In the genomic region with DNA sequence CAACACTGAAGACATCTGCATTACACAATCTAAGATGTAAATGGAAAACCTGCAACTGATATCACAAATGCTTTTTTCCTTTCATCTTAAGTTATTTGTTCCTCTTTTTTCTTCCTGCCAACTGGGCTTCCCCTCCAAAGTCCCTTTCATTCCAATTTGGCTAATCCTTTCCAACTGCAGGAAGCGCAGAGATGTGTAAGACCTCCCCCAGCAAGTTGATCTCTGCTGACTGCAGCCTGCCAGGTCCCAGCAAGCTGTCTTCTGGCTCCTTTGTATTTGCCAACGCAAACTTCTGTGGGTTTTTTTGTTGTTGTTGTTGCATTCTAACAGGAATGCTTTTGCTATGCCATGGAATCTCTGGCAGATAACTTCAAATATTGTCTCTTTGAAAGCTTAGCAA, we compare ENCODE assay signal across 1 cellular context.
TF ChIP-seq lines count a peak whose summit lies in the region.

No MANE protein-coding gene starts in this region.

TF ChIP-seq in H1, 55 proteins besides CTCF, POLR2A, EP300 and RAD21 (continued from another document):
- TF ChIP-seq CBX5 (IDR thresholded peaks at IDR 0.05; ENCODE audit: low read depth, low read length) (no peak), SIRT6 (IDR thresholded peaks at IDR 0.05; ENCODE audit: low read length) (no peak), KDM5A (IDR thresholded peaks at IDR 0.05; ENCODE audit: low read length) (no peak), KDM4A (IDR thresholded peaks at IDR 0.05; ENCODE audit: low read depth, low read length, severe bottlenecking) (no peak), RFX5 (IDR thresholded peaks at IDR 0.05; ENCODE audit: borderline replicate concordance, low read depth, low read length) (no peak), MAFK (IDR thresholded peaks at IDR 0.05; ENCODE audit: low read depth, low read length) (no peak), CTBP2 (IDR thresholded peaks at IDR 0.05; ENCODE audit: borderline replicate concordance, insufficient read depth, insufficient read length, low read length) (no peak), TAF7 (optimal IDR thresholded peaks at IDR 0.05; ENCODE audit: borderline replicate concordance, low read depth, low read length) (no peak), YY1 (IDR thresholded peaks at IDR 0.05; ENCODE audit: low read depth, low read length) (0 out of 2 replicates have a peak, but pooled peaks have one; percentile 10), TEAD4 (IDR thresholded peaks at IDR 0.05; ENCODE audit: low read depth, low read length) (peak; percentile 65; the same call in 1 of the 2 replicates), FOSL1 (IDR thresholded peaks at IDR 0.05; ENCODE audit: insufficient read depth, low read depth, low read length) (no peak), HDAC2 (IDR thresholded peaks at IDR 0.05; ENCODE audit: borderline replicate concordance in 1 of 2, low read depth in 2 of 2, low read length in 2 of 2) (0 out of 4 replicates have a peak, but pooled peaks of 1 of the 2 experiments have one; percentile 32), SP1 (IDR thresholded peaks at IDR 0.05; ENCODE audit: low read depth, low read length) (peak; percentile 48; the same call in 1 of the 2 replicates), POLR2AphosphoS5 (IDR thresholded peaks at IDR 0.05; ENCODE audit: low read depth, low read length) (no peak), BRCA1 (IDR thresholded peaks at IDR 0.05; ENCODE audit: low read depth, low read length) (no peak), SAP30 (IDR thresholded peaks at IDR 0.05; ENCODE audit: insufficient read depth, insufficient replicate concordance, low read length) (no peak), RBBP5 (IDR thresholded peaks at IDR 0.05; ENCODE audit: borderline replicate concordance, low read depth, low read length) (no peak), BACH1 (IDR thresholded peaks at IDR 0.05; ENCODE audit: low read length) (no peak), JUND (IDR thresholded peaks at IDR 0.05; ENCODE audit: low read length) (no peak), EZH2 (IDR thresholded peaks at IDR 0.05; ENCODE audit: low read depth, low read length, severe bottlenecking) (no peak), HDAC6 (IDR thresholded peaks at IDR 0.05; ENCODE audit: low read depth, low read length) (no peak), TBP (IDR thresholded peaks at IDR 0.05; ENCODE audit: low read depth, low read length) (no peak), NRF1 (IDR thresholded peaks at IDR 0.05; ENCODE audit: low read depth, low read length) (no peak), RNF2 (IDR thresholded peaks at IDR 0.05; ENCODE audit: borderline replicate concordance, low read depth, low read length, missing control alignments, poor library complexity, severe bottlenecking) (no peak), SP2 (IDR thresholded peaks at IDR 0.05; ENCODE audit: low read length) (no peak), NANOG (IDR thresholded peaks at IDR 0.05; ENCODE audit: insufficient read depth, low read depth, low read length, poor library complexity, severe bottlenecking) (peak; percentile 90), EGR1 (IDR thresholded peaks at IDR 0.05; ENCODE audit: borderline replicate concordance, low read depth, low read length) (no peak)
- TF ChIP-seq, protein P1, sequence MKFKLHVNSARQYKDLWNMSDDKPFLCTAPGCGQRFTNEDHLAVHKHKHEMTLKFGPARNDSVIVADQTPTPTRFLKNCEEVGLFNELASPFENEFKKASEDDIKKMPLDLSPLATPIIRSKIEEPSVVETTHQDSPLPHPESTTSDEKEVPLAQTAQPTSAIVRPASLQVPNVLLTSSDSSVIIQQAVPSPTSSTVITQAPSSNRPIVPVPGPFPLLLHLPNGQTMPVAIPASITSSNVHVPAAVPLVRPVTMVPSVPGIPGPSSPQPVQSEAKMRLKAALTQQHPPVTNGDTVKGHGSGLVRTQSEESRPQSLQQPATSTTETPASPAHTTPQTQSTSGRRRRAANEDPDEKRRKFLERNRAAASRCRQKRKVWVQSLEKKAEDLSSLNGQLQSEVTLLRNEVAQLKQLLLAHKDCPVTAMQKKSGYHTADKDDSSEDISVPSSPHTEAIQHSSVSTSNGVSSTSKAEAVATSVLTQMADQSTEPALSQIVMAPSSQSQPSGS (IDR thresholded peaks at IDR 0.05; ENCODE audit: low read length), result no peak
- TF ChIP-seq, protein P2, sequence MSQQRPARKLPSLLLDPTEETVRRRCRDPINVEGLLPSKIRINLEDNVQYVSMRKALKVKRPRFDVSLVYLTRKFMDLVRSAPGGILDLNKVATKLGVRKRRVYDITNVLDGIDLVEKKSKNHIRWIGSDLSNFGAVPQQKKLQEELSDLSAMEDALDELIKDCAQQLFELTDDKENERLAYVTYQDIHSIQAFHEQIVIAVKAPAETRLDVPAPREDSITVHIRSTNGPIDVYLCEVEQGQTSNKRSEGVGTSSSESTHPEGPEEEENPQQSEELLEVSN (IDR thresholded peaks at IDR 0.05), result no peak
- TF ChIP-seq, protein P3, sequence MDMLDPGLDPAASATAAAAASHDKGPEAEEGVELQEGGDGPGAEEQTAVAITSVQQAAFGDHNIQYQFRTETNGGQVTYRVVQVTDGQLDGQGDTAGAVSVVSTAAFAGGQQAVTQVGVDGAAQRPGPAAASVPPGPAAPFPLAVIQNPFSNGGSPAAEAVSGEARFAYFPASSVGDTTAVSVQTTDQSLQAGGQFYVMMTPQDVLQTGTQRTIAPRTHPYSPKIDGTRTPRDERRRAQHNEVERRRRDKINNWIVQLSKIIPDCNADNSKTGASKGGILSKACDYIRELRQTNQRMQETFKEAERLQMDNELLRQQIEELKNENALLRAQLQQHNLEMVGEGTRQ (IDR thresholded peaks at IDR 0.05; ENCODE audit: low read length), result no peak
- TF ChIP-seq, protein P4, sequence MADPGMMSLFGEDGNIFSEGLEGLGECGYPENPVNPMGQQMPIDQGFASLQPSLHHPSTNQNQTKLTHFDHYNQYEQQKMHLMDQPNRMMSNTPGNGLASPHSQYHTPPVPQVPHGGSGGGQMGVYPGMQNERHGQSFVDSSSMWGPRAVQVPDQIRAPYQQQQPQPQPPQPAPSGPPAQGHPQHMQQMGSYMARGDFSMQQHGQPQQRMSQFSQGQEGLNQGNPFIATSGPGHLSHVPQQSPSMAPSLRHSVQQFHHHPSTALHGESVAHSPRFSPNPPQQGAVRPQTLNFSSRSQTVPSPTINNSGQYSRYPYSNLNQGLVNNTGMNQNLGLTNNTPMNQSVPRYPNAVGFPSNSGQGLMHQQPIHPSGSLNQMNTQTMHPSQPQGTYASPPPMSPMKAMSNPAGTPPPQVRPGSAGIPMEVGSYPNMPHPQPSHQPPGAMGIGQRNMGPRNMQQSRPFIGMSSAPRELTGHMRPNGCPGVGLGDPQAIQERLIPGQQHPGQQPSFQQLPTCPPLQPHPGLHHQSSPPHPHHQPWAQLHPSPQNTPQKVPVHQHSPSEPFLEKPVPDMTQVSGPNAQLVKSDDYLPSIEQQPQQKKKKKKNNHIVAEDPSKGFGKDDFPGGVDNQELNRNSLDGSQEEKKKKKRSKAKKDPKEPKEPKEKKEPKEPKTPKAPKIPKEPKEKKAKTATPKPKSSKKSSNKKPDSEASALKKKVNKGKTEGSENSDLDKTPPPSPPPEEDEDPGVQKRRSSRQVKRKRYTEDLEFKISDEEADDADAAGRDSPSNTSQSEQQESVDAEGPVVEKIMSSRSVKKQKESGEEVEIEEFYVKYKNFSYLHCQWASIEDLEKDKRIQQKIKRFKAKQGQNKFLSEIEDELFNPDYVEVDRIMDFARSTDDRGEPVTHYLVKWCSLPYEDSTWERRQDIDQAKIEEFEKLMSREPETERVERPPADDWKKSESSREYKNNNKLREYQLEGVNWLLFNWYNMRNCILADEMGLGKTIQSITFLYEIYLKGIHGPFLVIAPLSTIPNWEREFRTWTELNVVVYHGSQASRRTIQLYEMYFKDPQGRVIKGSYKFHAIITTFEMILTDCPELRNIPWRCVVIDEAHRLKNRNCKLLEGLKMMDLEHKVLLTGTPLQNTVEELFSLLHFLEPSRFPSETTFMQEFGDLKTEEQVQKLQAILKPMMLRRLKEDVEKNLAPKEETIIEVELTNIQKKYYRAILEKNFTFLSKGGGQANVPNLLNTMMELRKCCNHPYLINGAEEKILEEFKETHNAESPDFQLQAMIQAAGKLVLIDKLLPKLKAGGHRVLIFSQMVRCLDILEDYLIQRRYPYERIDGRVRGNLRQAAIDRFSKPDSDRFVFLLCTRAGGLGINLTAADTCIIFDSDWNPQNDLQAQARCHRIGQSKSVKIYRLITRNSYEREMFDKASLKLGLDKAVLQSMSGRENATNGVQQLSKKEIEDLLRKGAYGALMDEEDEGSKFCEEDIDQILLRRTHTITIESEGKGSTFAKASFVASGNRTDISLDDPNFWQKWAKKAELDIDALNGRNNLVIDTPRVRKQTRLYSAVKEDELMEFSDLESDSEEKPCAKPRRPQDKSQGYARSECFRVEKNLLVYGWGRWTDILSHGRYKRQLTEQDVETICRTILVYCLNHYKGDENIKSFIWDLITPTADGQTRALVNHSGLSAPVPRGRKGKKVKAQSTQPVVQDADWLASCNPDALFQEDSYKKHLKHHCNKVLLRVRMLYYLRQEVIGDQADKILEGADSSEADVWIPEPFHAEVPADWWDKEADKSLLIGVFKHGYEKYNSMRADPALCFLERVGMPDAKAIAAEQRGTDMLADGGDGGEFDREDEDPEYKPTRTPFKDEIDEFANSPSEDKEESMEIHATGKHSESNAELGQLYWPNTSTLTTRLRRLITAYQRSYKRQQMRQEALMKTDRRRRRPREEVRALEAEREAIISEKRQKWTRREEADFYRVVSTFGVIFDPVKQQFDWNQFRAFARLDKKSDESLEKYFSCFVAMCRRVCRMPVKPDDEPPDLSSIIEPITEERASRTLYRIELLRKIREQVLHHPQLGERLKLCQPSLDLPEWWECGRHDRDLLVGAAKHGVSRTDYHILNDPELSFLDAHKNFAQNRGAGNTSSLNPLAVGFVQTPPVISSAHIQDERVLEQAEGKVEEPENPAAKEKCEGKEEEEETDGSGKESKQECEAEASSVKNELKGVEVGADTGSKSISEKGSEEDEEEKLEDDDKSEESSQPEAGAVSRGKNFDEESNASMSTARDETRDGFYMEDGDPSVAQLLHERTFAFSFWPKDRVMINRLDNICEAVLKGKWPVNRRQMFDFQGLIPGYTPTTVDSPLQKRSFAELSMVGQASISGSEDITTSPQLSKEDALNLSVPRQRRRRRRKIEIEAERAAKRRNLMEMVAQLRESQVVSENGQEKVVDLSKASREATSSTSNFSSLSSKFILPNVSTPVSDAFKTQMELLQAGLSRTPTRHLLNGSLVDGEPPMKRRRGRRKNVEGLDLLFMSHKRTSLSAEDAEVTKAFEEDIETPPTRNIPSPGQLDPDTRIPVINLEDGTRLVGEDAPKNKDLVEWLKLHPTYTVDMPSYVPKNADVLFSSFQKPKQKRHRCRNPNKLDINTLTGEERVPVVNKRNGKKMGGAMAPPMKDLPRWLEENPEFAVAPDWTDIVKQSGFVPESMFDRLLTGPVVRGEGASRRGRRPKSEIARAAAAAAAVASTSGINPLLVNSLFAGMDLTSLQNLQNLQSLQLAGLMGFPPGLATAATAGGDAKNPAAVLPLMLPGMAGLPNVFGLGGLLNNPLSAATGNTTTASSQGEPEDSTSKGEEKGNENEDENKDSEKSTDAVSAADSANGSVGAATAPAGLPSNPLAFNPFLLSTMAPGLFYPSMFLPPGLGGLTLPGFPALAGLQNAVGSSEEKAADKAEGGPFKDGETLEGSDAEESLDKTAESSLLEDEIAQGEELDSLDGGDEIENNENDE (IDR thresholded peaks at IDR 0.05; ENCODE audit: insufficient replicate concordance, low read length), result peak; percentile 74
